9 cellular contexts compared by ENCODE assay signal in the genomic region with DNA sequence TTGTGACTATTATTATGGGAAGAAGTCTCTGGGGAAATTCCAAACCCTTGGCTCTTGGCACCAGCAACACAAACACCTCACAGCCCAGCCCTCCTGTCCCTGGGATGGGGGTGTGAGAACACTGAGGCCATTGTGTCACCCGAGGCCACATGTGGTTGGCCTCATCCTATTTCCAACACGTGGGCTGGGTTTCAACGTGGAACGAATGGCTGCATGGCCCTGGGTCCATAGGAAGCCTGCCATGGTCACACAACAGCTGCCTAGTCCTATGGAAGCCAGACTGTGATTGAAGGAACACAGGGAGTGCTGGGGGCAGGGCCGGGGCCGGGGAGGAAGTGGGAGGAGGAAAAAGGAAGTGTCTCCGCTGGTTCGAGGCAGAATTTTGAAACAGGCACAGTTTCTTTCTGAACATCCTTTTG. TPM values are rescaled to one million over a fixed set of nuclear protein-coding genes. Genes with fewer than 3 reads are reported as not detected.
DNase-seq lines count a peak whose midpoint lies in the region; ATAC-seq, FAIRE-seq and TF ChIP-seq lines count a peak whose summit lies in the region.
"Had no signal": no experiment of that assay in that cellular context is flagged by ENCODE, and none has a peak within 500 bp of the region (broad histone marks: within the 10 kb centered on the region; RNA-seq: fewer than 3 reads in every experiment).

No MANE protein-coding gene starts in this region.

- H3K27me3 ChIP-seq in K562 (ENCODE audit: control insufficient read depth in 2 of 2, insufficient read depth in 2 of 2, low read length in 2 of 2), result no peaks in the 10 kb centered on the region; a peak in 1 of 5 replicates
- H3K27me3 ChIP-seq: Peyer's patch had no signal

- no peaks in the 10 kb centered on the region for H3K79me2 ChIP-seq in K562 (ENCODE audit: control insufficient read depth, insufficient read depth, low read length)

- ATAC-seq in K562 (peak; percentile 29), GM18519 (IDR thresholded peaks at IDR 0.05; ENCODE audit: low FRiP score, unreplicated experiment) (no peak), T-cell (replicated peaks in 1 of 4) (no peak)

- H3K9ac ChIP-seq in K562 (ENCODE audit: insufficient read depth in 1 of 2, low read depth in 2 of 2, low read length in 2 of 2), result peak overlapping the region; percentile 57 to 86; a peak in 3 of 4 replicates

- TF ChIP-seq EP300 in K562 (IDR thresholded peaks at IDR 0.05; ENCODE audit: low read length), result no peak

- no peak for FAIRE-seq in K562 (lab: Jason Lieb, UNC)
- FAIRE-seq in urothelium cell line (lab: Jason Lieb, UNC), result no peak

- no peak overlapping the region for H3K4me3 Mint-ChIP-seq in T-cell

- POLR2A ChIA-PET in K562 (lab: Yijun Ruan, JAX), result interaction anchor here (0.6 to 1.4 kb wide), 4 partner anchors 8 to 93 kb away, joined by 3 to 4 read pairs (median 3); no protein-coding TSS in a partner anchor
- POLR2A ChIA-PET in T-cell (lab: Charles Lee), result no interaction called here

- WGBS in K562 (ENCODE audit: insufficient coverage, low coverage, missing lambda C conversion rate), result 14% methylated on average over 8 of the region's 8 CpGs

- H2AFZ ChIP-seq in K562 (ENCODE audit: low read depth, low read length), result peak overlapping the region; percentile 64

- no peaks in the 10 kb centered on the region for H3K36me3 ChIP-seq in K562 (ENCODE audit: control insufficient read depth, insufficient read depth, low read length)
- H3K36me3 ChIP-seq: Peyer's patch had no signal

- no peaks in the 10 kb centered on the region for H3K9me3 Mint-ChIP-seq in T-cell

- no peaks in the 10 kb centered on the region for H4K20me1 ChIP-seq in K562 (replicated peaks; ENCODE audit: control insufficient read depth, insufficient read depth, low read length)

- H3K4me3 ChIP-seq in GM12865 (ENCODE audit: low read depth, low read length) (no peak overlapping the region), K562 (no peak overlapping the region)
- H3K4me3 ChIP-seq: Peyer's patch had no signal

- H3K36me3 Mint-ChIP-seq in T-cell, result no peaks in the 10 kb centered on the region

- peaks cover 2% of the 10 kb centered on the region for H3K9me1 ChIP-seq in K562 (ENCODE audit: control insufficient read depth, insufficient read depth, low read length)

- intact Hi-C loops in K562 (cut with micrococcal nuclease), result no loop called here

- TF ChIP-seq POLR2A in K562 (conservative IDR thresholded peaks at IDR 0.05), result no peak

- peaks cover 10 to 20% of the 10 kb centered on the region in 2 donors for H3K27me3 Mint-ChIP-seq in T-cell

- no peaks in the 10 kb centered on the region for H3K9me3 ChIP-seq in K562 (replicated peaks; ENCODE audit: control insufficient read depth, insufficient read depth, low read depth, low read length)
- H3K9me3 ChIP-seq: Peyer's patch had no signal

- in situ Hi-C loops in K562 (cut with MboI), result no loop called here

- DNase-seq in GM12865 (ENCODE audit: low read depth) (peak; percentile 6), Kasumi-1 (lab: John Stamatoyannopoulos, UW) (peak; percentile 11 to 16), K562 (ENCODE audit: extremely low read depth in 1 of 4, low spot score in 3 of 4) (no peak), occipital lobe (lab: John Stamatoyannopoulos, UW) (peak; percentile 40), T-cell (no peak), NCI-H1436 treated with DMSO at 0.1 percent for 48 hours (lab: John Stamatoyannopoulos, UW) (no peak), urothelium cell line (ENCODE audit: low spot score) (no peak)
- DNase-seq: Peyer's patch had no signal

- no TSS peak for BruUV-seq in K562 (replicated peaks; lab: Mats Ljungman, UMichigan)

- peaks cover 0 to 4% (median 2%) of the 10 kb centered on the region in 3 donors for H3K4me1 Mint-ChIP-seq in T-cell

- H3K4me2 ChIP-seq in K562 (ENCODE audit: insufficient read depth, low read length), result peak overlapping the region; percentile 35; the same call in 1 of the 2 replicates

- no peak for TF ChIP-seq CTCF in GM12865 (IDR thresholded peaks at IDR 0.05; ENCODE audit: insufficient read depth, low read depth, low read length, missing control alignments)
- TF ChIP-seq CTCF in K562 (IDR thresholded peaks at IDR 0.05 in 2 of 3, conservative IDR thresholded peaks at IDR 0.05 in 1 of 3; ENCODE audit: insufficient read depth in 2 of 3, low read depth in 1 of 3, low read length in 3 of 3), result no peak

- no peak for TF ChIP-seq RAD21 in K562 (CRISPR knock-in tag; conservative IDR thresholded peaks at IDR 0.05 in 1 of 2, IDR thresholded peaks at IDR 0.05 in 1 of 2)

- CTCF ChIA-PET in K562 (lab: Yijun Ruan, JAX; ENCODE audit: low intra/inter-chr PET ratio) (interaction anchor here (1.1 kb wide), 1 partner anchor 47 kb away, joined by 4 read pairs; no protein-coding TSS in a partner anchor), T-cell (lab: Charles Lee) (no interaction called here)

- peak overlapping the region; percentile 86 for H3K27ac ChIP-seq in K562 (ENCODE audit: extremely low read depth, low read depth, low read length)
- H3K27ac ChIP-seq: Peyer's patch had no signal

- H3K27ac Mint-ChIP-seq in T-cell, result no peak overlapping the region

- peaks cover 24 to 39% of the 10 kb centered on the region in 2 experiments for H3K4me1 ChIP-seq in K562 (replicated peaks in 1 of 2; ENCODE audit: control insufficient read depth in 2 of 2, insufficient read depth in 2 of 2, low read length in 2 of 2)
- H3K4me1 ChIP-seq: Peyer's patch had no signal

TF ChIP-seq in K562, 482 proteins besides CTCF, POLR2A, EP300 and RAD21 (continues in another document):
- no peak; the same call in 1 of the 2 replicates for TF ChIP-seq EP400 (IDR thresholded peaks at IDR 0.05)

RNA-seq across cellular contexts. Expression of gene CLCN4, which starts 10.0 kb away (rescaled TPM):
- total RNA-seq in K562 (2011; cell fraction: chromatin; rRNA removed; ENCODE audit: low replicate concordance), result 0.28 TPM in 1 of 2 replicates, not detected in the other
- total RNA-seq in K562 (2011; cell fraction: nucleolus; rRNA removed), result 0.26 and 0.83 TPM in 2 replicates
- total RNA-seq in K562 (2011; cell fraction: nucleoplasm; rRNA removed), result 0.23 and 0.37 TPM in 2 replicates
- total RNA-seq in K562 (2014; rRNA removed), result 0.05 and 0.12 TPM in 2 replicates
- 0.06 and 0.11 TPM in 2 replicates for total RNA-seq in K562 (2014; rRNA removed; fragmentation: Illumina TruSeq; extraction: Trizol)
- 0.04 and 0.11 TPM in 2 replicates for total RNA-seq in K562 (2015; rRNA removed; fragmentation: Illumina TruSeq; extraction: Trizol)
- total RNA-seq in K562 (2021), result 0.11 TPM in 2 replicates
- 0.01 and 0.08 TPM in 2 replicates for polyA plus RNA-seq in K562 (2011; rRNA removed)
- 0.03 and 0.38 TPM in 2 replicates for polyA plus RNA-seq in K562 (2011; cell fraction: cytosol; rRNA removed)
- 0.03 and 0.13 TPM in 2 replicates for polyA plus RNA-seq in K562 (2011; cell fraction: nucleus; rRNA removed)
- polyA plus RNA-seq in K562 (2012), result 0.16 and 0.26 TPM in 2 replicates
- polyA plus RNA-seq in K562 (2014; fragmentation: Illumina TruSeq; extraction: Trizol), result 0.09 and 0.11 TPM in 2 replicates
- polyA plus RNA-seq in K562 (2014; fragmentation: Nextera tagmentation; extraction: Ambion mirVana), result under 1 TPM; 0.03 to 0.24 TPM
- polyA plus RNA-seq in K562 (2014; rRNA removed), result 0.08 TPM in 1 of 2 replicates, not detected in the other
- 0.12 and 0.46 TPM in 2 replicates for polyA minus RNA-seq in K562 (2011; rRNA and poly(A)+ RNA removed)
- 0.10 TPM in 1 of 2 replicates, not detected in the other for polyA minus RNA-seq in K562 (2011; cell fraction: cytosol; rRNA and poly(A)+ RNA removed)
- polyA minus RNA-seq in K562 (2011; cell fraction: nucleus; rRNA and poly(A)+ RNA removed), result under 0.01 and 0.11 TPM in 2 replicates
- total RNA-seq in occipital lobe, result 68.6 TPM
- total RNA-seq in T-cell, result under 1 TPM; 0.23 to 0.43 (median 0.25) TPM

Comparison
In these comparisons a context has a peak if more than half of its experiments do, and no peak if none do; other contexts are left out.
1. DNase-seq: peak in GM12865 (single experiment), Kasumi-1 (2 of 2) and occipital lobe (single experiment); none in K562 (0 of 4), T-cell (0 of 34), NCI-H1436 treated with DMSO at 0.1 percent for 48 hours (single experiment) and urothelium cell line (single experiment).
2. RNA of gene CLCN4, which starts 10.0 kb away (total RNA-seq): 68.6 TPM in occipital lobe (single experiment); 0.23 to 0.43 TPM in T-cell and 0.04 to 0.83 TPM in K562; every median in the first group is over 10 times any median in the second.